In genomic region chr5:115843444-115844130, GRCh38 we compare ENCODE assay signal across 10 cellular contexts. TPM values are rescaled to one million over a fixed set of nuclear protein-coding genes. Genes with fewer than 3 reads are reported as not detected.
DNase-seq lines count a peak whose midpoint lies in the region; ATAC-seq, FAIRE-seq and TF ChIP-seq lines count a peak whose summit lies in the region.
"Had no signal": no experiment of that assay in that cellular context is flagged by ENCODE, and none has a peak within 500 bp of the region (broad histone marks: within the 10 kb centered on the region; RNA-seq: fewer than 3 reads in every experiment).

No MANE protein-coding gene starts in this region.

- H4K20me1 ChIP-seq in Karpas-422 (ENCODE audit: insufficient read depth, low read depth, low read length): peaks cover 7% of the 10 kb centered on the region; the same call in 1 of the 2 replicates

- H3K9me3 Mint-ChIP-seq in CD4-positive, alpha-beta T cell: no peaks in the 10 kb centered on the region
- no peaks in the 10 kb centered on the region for H3K9me3 Mint-ChIP-seq in neural crest cell

- H3K9me3 ChIP-seq in CD4-positive, alpha-beta T cell (ENCODE audit: control insufficient read depth, low read length): no peaks in the 10 kb centered on the region
- no peaks in the 10 kb centered on the region for H3K9me3 ChIP-seq in Karpas-422 (ENCODE audit: low read length)
- H3K9me3 ChIP-seq: transverse colon had no signal

- H3K27ac Mint-ChIP-seq in CD4-positive, alpha-beta T cell: peak overlapping the region; percentile 97
- no peak overlapping the region for H3K27ac Mint-ChIP-seq in neural crest cell (ENCODE audit: unreplicated experiment)

- H3K4me1 ChIP-seq in Karpas-422 (ENCODE audit: low read length): peaks cover 75% of the 10 kb centered on the region

- CTCF ChIA-PET in CD4-positive, alpha-beta T cell (lab: Charles Lee): interaction anchor here (1.3 to 1.7 kb wide), 2 partner anchors 12 to 209 kb away, joined by 4 to 10 read pairs; no protein-coding TSS in a partner anchor

- no peak for DNase-seq in CD4-positive, alpha-beta T cell
- DNase-seq in Karpas-422 (peak; percentile 53), bronchial epithelial cell (ENCODE audit: low read depth) (no peak), neural crest cell (ENCODE audit: low read depth, low spot score) (no peak), GM13977 (ENCODE audit: low spot score) (no peak)
- DNase-seq: NCI-H226, transverse colon had no signal

- peak overlapping the region; percentile 74 for H3K9ac ChIP-seq in Karpas-422 (ENCODE audit: low read length)

- in situ Hi-C loops in GM13977 (cut with MboI; ENCODE audit: low pct_unique_long_range_greater_than_20kb, low sequenced_read_pairs, unreplicated experiment): loop anchor here (10.0 to 25.0 kb wide), 2 partner anchors 219 kb away; partner anchors contain the start of gene TMED7

- H3K4me3 Mint-ChIP-seq in CD4-positive, alpha-beta T cell: peak overlapping the region; percentile 99
- peak overlapping the region; percentile 96 for H3K4me3 Mint-ChIP-seq in neural crest cell

- H2AFZ ChIP-seq in Karpas-422 (ENCODE audit: low read length): no peak overlapping the region

- H3K27ac ChIP-seq in CD4-positive, alpha-beta T cell (ENCODE audit: low read depth, low read length): no peak overlapping the region
- H3K27ac ChIP-seq in Karpas-422 (ENCODE audit: low read length): peak overlapping the region; percentile 83

- no peak for FAIRE-seq in bronchial epithelial cell (lab: Jason Lieb, UNC)

- intact Hi-C loops in CD4-positive, alpha-beta T cell (cut with DNase I, micrococcal nuclease): loop anchor here (2.0 to 10.0 kb wide), 4 partner anchors 239 to 676 kb away; partner anchors contain the start of genes CCDC112 (in 1 of the 2), FEM1C (in 1 of the 2) and TRIM36 (in 1 of the 2)

- H3K9me2 ChIP-seq in Karpas-422 (replicated peaks; ENCODE audit: insufficient read depth, low read length): no peaks in the 10 kb centered on the region

- no peaks in the 10 kb centered on the region for H3K27me3 Mint-ChIP-seq in CD4-positive, alpha-beta T cell
- H3K27me3 Mint-ChIP-seq in neural crest cell (ENCODE audit: low read depth): no peaks in the 10 kb centered on the region

- peaks cover 13% of the 10 kb centered on the region for H3K36me3 Mint-ChIP-seq in CD4-positive, alpha-beta T cell (ENCODE audit: low read depth)
- no peaks in the 10 kb centered on the region for H3K36me3 Mint-ChIP-seq in neural crest cell (ENCODE audit: low read depth)

- POLR2A ChIA-PET in CD4-positive, alpha-beta T cell (lab: Charles Lee): interaction anchor here (1.2 to 1.3 kb wide), 3 partner anchors 9 to 582 kb away, joined by 3 to 5 read pairs (median 4); partner anchors contain the start of gene CCDC112

- H3K36me3 ChIP-seq in Karpas-422 (ENCODE audit: insufficient read depth, low read length): 0 out of 2 replicates have a peak, but pooled peaks cover 6% of the 10 kb centered on the region
- no peaks in the 10 kb centered on the region for H3K36me3 ChIP-seq in bronchial epithelial cell (ENCODE audit: control insufficient read depth, insufficient read depth, low read length)
- H3K36me3 ChIP-seq: transverse colon had no signal

- peak overlapping the region; percentile 72 for H3K4me3 ChIP-seq in Karpas-422 (ENCODE audit: low read length)
- peak overlapping the region; percentile 94 for H3K4me3 ChIP-seq in bronchial epithelial cell (ENCODE audit: low read depth, low read length)

- H3K27me3 ChIP-seq in CD4-positive, alpha-beta T cell (ENCODE audit: control insufficient read depth, insufficient read depth, low read length): no peaks in the 10 kb centered on the region
- no peaks in the 10 kb centered on the region for H3K27me3 ChIP-seq in Karpas-422 (ENCODE audit: low read length)
- H3K27me3 ChIP-seq in bronchial epithelial cell (ENCODE audit: control insufficient read depth, insufficient read depth, low read length): no peaks in the 10 kb centered on the region
- H3K27me3 ChIP-seq: transverse colon had no signal

- TF ChIP-seq CTCF in CD4-positive, alpha-beta T cell (IDR thresholded peaks at IDR 0.05): no peak
- TF ChIP-seq CTCF in bronchial epithelial cell (IDR thresholded peaks at IDR 0.05; ENCODE audit: insufficient read depth, low read length, severe bottlenecking): no peak
- TF ChIP-seq CTCF in neural crest cell (conservative IDR thresholded peaks at IDR 0.05): no peak
- TF ChIP-seq CTCF in GM13977 (IDR thresholded peaks at IDR 0.05; ENCODE audit: extremely low read depth, insufficient read depth, missing control alignments): no peak

- peaks cover 94% of the 10 kb centered on the region for H3K79me2 ChIP-seq in Karpas-422 (ENCODE audit: low read length)

- H3K4me2 ChIP-seq in Karpas-422 (ENCODE audit: low read depth, low read length, poor library complexity, severe bottlenecking): peak overlapping the region; percentile 83

- ATAC-seq in CD4-positive, alpha-beta T cell (ENCODE audit: poor library complexity): no peak
- ATAC-seq in HG02763 (IDR thresholded peaks at IDR 0.05; ENCODE audit: unreplicated experiment) (no peak), GM18858 (IDR thresholded peaks at IDR 0.05; ENCODE audit: unreplicated experiment) (no peak), GM18873 (IDR thresholded peaks at IDR 0.05; ENCODE audit: low FRiP score, unreplicated experiment) (no peak)

- H3K4me1 Mint-ChIP-seq in CD4-positive, alpha-beta T cell (ENCODE audit: low read depth): peaks cover 61% of the 10 kb centered on the region
- peaks cover 44% of the 10 kb centered on the region for H3K4me1 Mint-ChIP-seq in neural crest cell

RNA-seq across cellular contexts. Expression of gene AP3S1, which starts 1.9 kb away (rescaled TPM):
- total RNA-seq in CD4-positive, alpha-beta T cell: 10 to 100 TPM; 33.2 to 33.6 TPM
- 137 and 188 TPM in 2 replicates for total RNA-seq in Karpas-422 (2014; rRNA removed; shearing (Covaris generic); ENCODE audit: low replicate concordance)
- total RNA-seq in bronchial epithelial cell (104 and 117 TPM in 2 replicates), neural crest cell (61.4 and 74.9 TPM in 2 replicates)

RNA-seq across cellular contexts. Expression of gene ATG12, which starts 2.2 kb away (rescaled TPM):
- 10 to 100 TPM; 61.0 to 62.2 TPM for total RNA-seq in CD4-positive, alpha-beta T cell
- total RNA-seq in Karpas-422 (2014; rRNA removed; shearing (Covaris generic); ENCODE audit: low replicate concordance): 34.2 and 59.3 TPM in 2 replicates
- 28.8 and 45.5 TPM in 2 replicates for total RNA-seq in bronchial epithelial cell
- 52.0 and 56.3 TPM in 2 replicates for total RNA-seq in neural crest cell

RNA-seq across cellular contexts. Expression of gene CDO1, which starts 27.1 kb away (rescaled TPM):
- under 1 TPM; 0.19 to 0.34 TPM for total RNA-seq in CD4-positive, alpha-beta T cell
- not detected in 2 replicates for total RNA-seq in Karpas-422 (2014; rRNA removed; shearing (Covaris generic); ENCODE audit: low replicate concordance)
- total RNA-seq in bronchial epithelial cell: not detected in 2 replicates
- 27.6 and 28.9 TPM in 2 replicates for total RNA-seq in neural crest cell

Comparison
In these comparisons a context has a peak if more than half of its experiments do, and no peak if none do; other contexts are left out.
1. RNA of gene CDO1, which starts 27.1 kb away (total RNA-seq): 27.6 to 28.9 TPM in neural crest cell; 0.19 to 0.34 TPM in CD4-positive, alpha-beta T cell, not detected in Karpas-422 and not detected in bronchial epithelial cell; every median in the first group is over 10 times any median in the second.